17 cellular contexts compared by ENCODE assay signal in the genomic region with DNA sequence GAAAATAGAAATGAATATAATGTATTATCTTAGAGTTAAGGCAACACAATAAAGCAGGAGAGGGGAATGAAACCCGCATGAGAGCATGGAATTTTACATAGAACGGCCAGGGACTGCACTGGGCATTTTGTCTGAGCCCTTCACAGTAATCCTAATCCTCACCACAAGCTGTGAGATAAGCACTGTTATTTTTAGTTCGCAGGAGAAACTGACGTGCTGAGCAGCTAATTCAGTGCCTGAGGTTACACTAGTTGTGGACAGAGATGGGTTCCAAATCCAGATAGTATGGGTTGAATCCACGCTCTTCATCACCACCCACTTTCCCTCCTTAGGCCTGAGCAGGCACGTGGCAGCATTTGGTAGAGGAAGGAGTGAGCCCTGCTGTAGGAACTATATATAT.
"Had no signal": no experiment of that assay in that cellular context is flagged by ENCODE, and none has a peak within 500 bp of the region (broad histone marks: within the 10 kb centered on the region; RNA-seq: fewer than 3 reads in every experiment).

No MANE protein-coding gene starts in this region.

- H3K4me3 ChIP-seq: thoracic aorta had no signal

- H3K27me3 Mint-ChIP-seq: activated CD8-positive, alpha-beta memory T cell treated with anti-CD3 and anti-CD28 coated beads, Interleukin-2, amount 10 ng/mL, durations not matched to agents 7 days and 5 days; activated naive CD4-positive, alpha-beta T cell treated with anti-CD3 and anti-CD28 coated beads, Interleukin-2, amount 10 ng/mL, durations not matched to agents 7 days and 5 days; activated T-cell treated with anti-CD3 and anti-CD28 coated beads, Interleukin-2, amount 50 U/mL, for 24 hours; naive B cell; stimulated activated naive CD8-positive, alpha-beta T cell treated with anti-CD3 and anti-CD28 coated beads, Interleukin-15, amount 100 ng/mL, for 72 hours had no signal

- ATAC-seq: activated CD8-positive, alpha-beta memory T cell treated with anti-CD3 and anti-CD28 coated beads, Interleukin-2, amount 10 ng/mL, durations not matched to agents 7 days and 5 days; stimulated activated naive CD8-positive, alpha-beta T cell treated with anti-CD3 and anti-CD28 coated beads, Interleukin-15, amount 100 ng/mL, for 72 hours had no signal

- H3K27me3 ChIP-seq: neutrophil had no signal

- H3K9me3 ChIP-seq: thoracic aorta had no signal

- H3K27ac ChIP-seq: neutrophil, thoracic aorta had no signal

- H3K36me3 ChIP-seq: neutrophil had no signal

- H3K4me3 Mint-ChIP-seq: activated CD8-positive, alpha-beta memory T cell treated with anti-CD3 and anti-CD28 coated beads, Interleukin-2, amount 10 ng/mL, durations not matched to agents 7 days and 5 days; activated naive CD4-positive, alpha-beta T cell treated with anti-CD3 and anti-CD28 coated beads, Interleukin-2, amount 10 ng/mL, durations not matched to agents 7 days and 5 days; activated T-cell treated with anti-CD3 and anti-CD28 coated beads, Interleukin-2, amount 50 U/mL, for 24 hours; immature natural killer cell; naive B cell; stimulated activated naive CD8-positive, alpha-beta T cell treated with anti-CD3 and anti-CD28 coated beads, Interleukin-15, amount 100 ng/mL, for 72 hours; T-helper 2 cell treated with Interferon-gamma antibody and Interleukin-4, amounts not matched to agents 5 μg/mL and 100 μg/mL, for 36 hours had no signal

- DNase-seq: activated CD4-positive, alpha-beta T cell treated with anti-CD3 and anti-CD28 coated beads, Interleukin-2, amount 50 U/mL, for 4 hours; activated CD4-positive, CD25-positive, alpha-beta regulatory T cell treated with anti-CD3 and anti-CD28 coated beads, Interleukin-2, amount 50 U/mL, for 72 hours; activated CD8-positive, alpha-beta memory T cell treated with anti-CD3 and anti-CD28 coated beads, Interleukin-2, amount 10 ng/mL, durations not matched to agents 7 days and 5 days; activated naive CD4-positive, alpha-beta T cell treated with anti-CD3 and anti-CD28 coated beads, Interleukin-2, amount 10 ng/mL, durations not matched to agents 7 days and 5 days; activated T-cell treated with anti-CD3 and anti-CD28 coated beads, Interleukin-2, amount 50 U/mL, for 24 hours; cortex of kidney; effector CD4-positive, alpha-beta T cell; foreskin melanocyte; immature natural killer cell; midbrain; naive B cell; retina; stimulated activated naive CD8-positive, alpha-beta T cell treated with anti-CD3 and anti-CD28 coated beads, Interleukin-15, amount 100 ng/mL, for 72 hours; SW 1271 had no signal

- H3K27ac Mint-ChIP-seq: activated CD8-positive, alpha-beta memory T cell treated with anti-CD3 and anti-CD28 coated beads, Interleukin-2, amount 10 ng/mL, durations not matched to agents 7 days and 5 days; activated naive CD4-positive, alpha-beta T cell treated with anti-CD3 and anti-CD28 coated beads, Interleukin-2, amount 10 ng/mL, durations not matched to agents 7 days and 5 days; activated T-cell treated with anti-CD3 and anti-CD28 coated beads, Interleukin-2, amount 50 U/mL, for 24 hours; immature natural killer cell; stimulated activated naive CD8-positive, alpha-beta T cell treated with anti-CD3 and anti-CD28 coated beads, Interleukin-15, amount 100 ng/mL, for 72 hours; T-helper 2 cell treated with Interferon-gamma antibody and Interleukin-4, amounts not matched to agents 5 μg/mL and 100 μg/mL, for 36 hours had no signal

- H3K9me3 Mint-ChIP-seq: stimulated activated naive CD8-positive, alpha-beta T cell treated with anti-CD3 and anti-CD28 coated beads, Interleukin-15, amount 100 ng/mL, for 72 hours had no signal

- H3K4me1 Mint-ChIP-seq: activated CD8-positive, alpha-beta memory T cell treated with anti-CD3 and anti-CD28 coated beads, Interleukin-2, amount 10 ng/mL, durations not matched to agents 7 days and 5 days; activated naive CD4-positive, alpha-beta T cell treated with anti-CD3 and anti-CD28 coated beads, Interleukin-2, amount 10 ng/mL, durations not matched to agents 7 days and 5 days; stimulated activated naive CD8-positive, alpha-beta T cell treated with anti-CD3 and anti-CD28 coated beads, Interleukin-15, amount 100 ng/mL, for 72 hours had no signal
